ENCODE assay signal across 36 cellular contexts in genomic region chr18:58593930-58594329, GRCh38. TPM values are rescaled to one million over a fixed set of nuclear protein-coding genes. Genes with fewer than 3 reads are reported as not detected.
DNase-seq lines count a peak whose midpoint lies in the region; ATAC-seq, FAIRE-seq and TF ChIP-seq lines count a peak whose summit lies in the region.
"Had no signal": no experiment of that assay in that cellular context is flagged by ENCODE, and none has a peak within 500 bp of the region (broad histone marks: within the 10 kb centered on the region; RNA-seq: fewer than 3 reads in every experiment).

No MANE protein-coding gene starts in this region.

- no peak for TF ChIP-seq CTCF in astrocyte (IDR thresholded peaks at IDR 0.05; ENCODE audit: insufficient read depth, low read depth, low read length)
- no peak for TF ChIP-seq CTCF in coronary artery (IDR thresholded peaks at IDR 0.05)

- no peaks in the 10 kb centered on the region for H3K79me1 ChIP-seq in mesenchymal stem cell (replicated peaks; ENCODE audit: low read length, poor library complexity, severe bottlenecking)

- peak; percentile 55 for ATAC-seq in Right ventricle myocardium superior (ENCODE audit: poor library complexity)
- ATAC-seq: activated T-cell treated with anti-CD3 and anti-CD28 coated beads, Interleukin-2, amount 50 U/mL, for 72 hours; esophagus mucosa; left colon; PC-3 had no signal

- H3K4me1 Mint-ChIP-seq in astrocyte (ENCODE audit: low read depth, unreplicated experiment) = peaks cover 21% of the 10 kb centered on the region

- no peaks in the 10 kb centered on the region for H3K79me2 ChIP-seq in astrocyte (ENCODE audit: insufficient read depth, low read length)

- no peak overlapping the region for H4K8ac ChIP-seq in mesenchymal stem cell (ENCODE audit: low read length)

- no peak overlapping the region for H3K23ac ChIP-seq in mesenchymal stem cell (ENCODE audit: low read length in 2 of 2)

- FAIRE-seq in astrocyte (lab: Jason Lieb, UNC) = no peak

- peaks cover 13% of the 10 kb centered on the region for H3K4me1 ChIP-seq in astrocyte (ENCODE audit: insufficient read depth, low read length)
- peaks cover 21% of the 10 kb centered on the region for H3K4me1 ChIP-seq in mesenchymal stem cell (ENCODE audit: control insufficient read depth, insufficient read depth, low read depth, low read length)
- H3K4me1 ChIP-seq: breast epithelium, colonic mucosa had no signal

- H2BK120ac ChIP-seq in mesenchymal stem cell (ENCODE audit: low read depth, low read length) = no peak overlapping the region

- H3K9ac ChIP-seq in astrocyte (ENCODE audit: low read length) = no peak overlapping the region
- H3K9ac ChIP-seq in mesenchymal stem cell (ENCODE audit: low read length) = peak overlapping the region; percentile 12

- no peak overlapping the region for H3K4me3 Mint-ChIP-seq in astrocyte (ENCODE audit: unreplicated experiment)
- H3K4me3 Mint-ChIP-seq: activated T-cell treated with anti-CD3 and anti-CD28 coated beads, Interleukin-2, amount 50 U/mL, for 72 hours; memory B cell; neural crest cell; T-helper 2 cell treated with Interferon-gamma antibody and Interleukin-4, amounts not matched to agents 5 μg/mL and 100 μg/mL, for 36 hours had no signal

- H2AK5ac ChIP-seq in mesenchymal stem cell (ENCODE audit: low read length, severe bottlenecking) = no peak overlapping the region

- H3K27ac Mint-ChIP-seq in astrocyte (ENCODE audit: unreplicated experiment) = no peak overlapping the region
- H3K27ac Mint-ChIP-seq: activated T-cell treated with anti-CD3 and anti-CD28 coated beads, Interleukin-2, amount 50 U/mL, for 72 hours; memory B cell; T-helper 2 cell treated with Interferon-gamma antibody and Interleukin-4, amounts not matched to agents 5 μg/mL and 100 μg/mL, for 36 hours had no signal

- H3K18ac ChIP-seq in mesenchymal stem cell (ENCODE audit: low read depth in 1 of 2, low read length in 2 of 2) = no peak overlapping the region

- H3K27ac ChIP-seq in astrocyte (ENCODE audit: low read depth, low read length) (no peak overlapping the region), mesenchymal stem cell (ENCODE audit: low read length, poor library complexity, severe bottlenecking) (peak overlapping the region; percentile 32), coronary artery (no peak overlapping the region)
- H3K27ac ChIP-seq: breast epithelium, C4-2B, colonic mucosa, tibial nerve had no signal

- peaks cover 2% of the 10 kb centered on the region for H3K36me3 Mint-ChIP-seq in astrocyte (ENCODE audit: low read depth, unreplicated experiment)
- H3K36me3 Mint-ChIP-seq: memory B cell had no signal

- H3K4me3 ChIP-seq in astrocyte (ENCODE audit: insufficient read depth, low read depth, low read length) (no peak overlapping the region), mesenchymal stem cell (ENCODE audit: insufficient read depth in 1 of 2, low read depth in 1 of 2, low read length in 2 of 2) (no peak overlapping the region), coronary artery (no peak overlapping the region)
- H3K4me3 ChIP-seq: breast epithelium, colonic mucosa, tibial nerve had no signal

- no peak overlapping the region for H3K4ac ChIP-seq in mesenchymal stem cell (ENCODE audit: low read depth in 1 of 2, low read length in 2 of 2)

- H3K27me3 ChIP-seq in astrocyte (ENCODE audit: insufficient read depth, low read length) (no peaks in the 10 kb centered on the region), mesenchymal stem cell (ENCODE audit: control insufficient read depth in 1 of 2, insufficient read depth in 1 of 2, low read length in 2 of 2) (no peaks in the 10 kb centered on the region)
- H3K27me3 ChIP-seq: breast epithelium, colonic mucosa, tibial nerve had no signal

- H3K4me2 ChIP-seq in astrocyte (ENCODE audit: low read length) = no peak overlapping the region
- no peak overlapping the region for H3K4me2 ChIP-seq in mesenchymal stem cell (ENCODE audit: low read length, poor library complexity, severe bottlenecking)

- H3K9me3 ChIP-seq in astrocyte (ENCODE audit: insufficient read depth, low read depth, low read length) (peaks cover 4% of the 10 kb centered on the region), mesenchymal stem cell (ENCODE audit: control insufficient read depth, low read length) (peaks cover 6% of the 10 kb centered on the region)
- H3K9me3 ChIP-seq: Caco-2, colonic mucosa had no signal

- H2BK15ac ChIP-seq in mesenchymal stem cell (ENCODE audit: low read depth, poor library complexity, severe bottlenecking) = no peak overlapping the region

- intact Hi-C loops in Right ventricle myocardium superior (cut with DNase I) = no loop called here

- H3K9me3 Mint-ChIP-seq in astrocyte (ENCODE audit: unreplicated experiment) = peaks cover 18% of the 10 kb centered on the region

- H2BK5ac ChIP-seq in mesenchymal stem cell (ENCODE audit: low read depth, low read length, poor library complexity, severe bottlenecking) = no peak overlapping the region

- H3K36me3 ChIP-seq in astrocyte (ENCODE audit: insufficient read depth, low read length) = no peaks in the 10 kb centered on the region
- H3K36me3 ChIP-seq in mesenchymal stem cell (ENCODE audit: control insufficient read depth in 1 of 2, insufficient read depth in 2 of 2, low read depth in 1 of 2, low read length in 2 of 2) = peaks cover 0 to 3% of the 10 kb centered on the region in 2 experiments
- H3K36me3 ChIP-seq: breast epithelium, colonic mucosa, tibial nerve had no signal

- H4K91ac ChIP-seq in mesenchymal stem cell (ENCODE audit: low read length) = no peak overlapping the region

- no peak overlapping the region for H2BK12ac ChIP-seq in mesenchymal stem cell (ENCODE audit: low read length in 2 of 2)

- no peaks in the 10 kb centered on the region for H3K27me3 Mint-ChIP-seq in astrocyte (ENCODE audit: low read depth, unreplicated experiment)
- H3K27me3 Mint-ChIP-seq: memory B cell had no signal

- DNase-seq in astrocyte (ENCODE audit: low read depth) (peak; percentile 63), Right ventricle myocardium superior (no peak), mesenchymal stem cell (no peak), coronary artery (ENCODE audit: low spot score) (no peak), NCI-H774 (lab: John Stamatoyannopoulos, UW) (no peak), SIG-M5 treated with dmso at 0.1 percent for 504 hours (lab: John Stamatoyannopoulos, UW; ENCODE audit: unreplicated experiment) (no peak)
- DNase-seq in effector CD8-positive, alpha-beta T cell (lab: John Stamatoyannopoulos, UW) = no peak
- DNase-seq: activated CD4-positive, alpha-beta T cell treated with anti-CD3 and anti-CD28 coated beads, Interleukin-2, amount 50 U/mL, for 48 hours; activated CD4-positive, CD25-positive, alpha-beta regulatory T cell treated with anti-CD3 and anti-CD28 coated beads, Interleukin-2, amount 50 U/mL, for 72 hours; activated naive CD4-positive, alpha-beta T cell treated with Interleukin-2 at 50 U/mL for 16 hours; activated T-cell treated with anti-CD3 and anti-CD28 coated beads, Interleukin-2, amount 50 U/mL, for 72 hours; amniotic stem cell; Caco-2; colonic mucosa; DMS79; foreskin melanocyte; GF-D8; HCEC 1CT; hippocampal formation; left colon; MM.1S; NCI-H1105 treated with DMSO at 0.1 percent for 48 hours; NCI-H187 treated with DMSO at 0.1 percent for 48 hours; NCI-H524 treated with DMSO at 0.1 percent for 48 hours; NK-92 treated with Interleukin-12 subunit alpha and Interleukin-12 subunit beta, amount 100 ng/mL, for 24 hours; PC-3; SHP77; stimulated activated CD4-positive, alpha-beta T cell treated with anti-CD3 and anti-CD28 coated beads, Interleukin-12 subunit alpha, Interleukin-12 subunit beta, amount 100 ng/mL, for 4 hours; stimulated activated CD4-positive, alpha-beta T cell treated with anti-CD3 and anti-CD28 coated beads, Interleukin-2, amount 100 ng/mL, for 48 hours had no signal

- H2AFZ ChIP-seq in astrocyte (ENCODE audit: low read depth, low read length) (no peak overlapping the region), mesenchymal stem cell (ENCODE audit: low read depth, low read length) (no peak overlapping the region)

- no peak overlapping the region for H3K14ac ChIP-seq in mesenchymal stem cell (ENCODE audit: low read length in 2 of 2)

- 93% methylated on average over 6 of the region's 6 CpGs for WGBS in mesenchymal stem cell

- H4K20me1 ChIP-seq in astrocyte (ENCODE audit: insufficient read depth, low read length) = no peaks in the 10 kb centered on the region

RNA-seq across cellular contexts. Expression of gene ALPK2, which starts 35.0 kb away (rescaled TPM):
- total RNA-seq in astrocyte (84.2 and 87.2 TPM in 2 replicates), Right ventricle myocardium superior (216 TPM)
- polyA plus RNA-seq in mesenchymal stem cell (2013, experiment 1 of 2) = 7.2 TPM
- polyA plus RNA-seq in mesenchymal stem cell (2013, experiment 2 of 2) = 7.0 TPM
- total RNA-seq: neural crest cell had no signal
